ENCODE assay signal across 8 cellular contexts in the genomic region with DNA sequence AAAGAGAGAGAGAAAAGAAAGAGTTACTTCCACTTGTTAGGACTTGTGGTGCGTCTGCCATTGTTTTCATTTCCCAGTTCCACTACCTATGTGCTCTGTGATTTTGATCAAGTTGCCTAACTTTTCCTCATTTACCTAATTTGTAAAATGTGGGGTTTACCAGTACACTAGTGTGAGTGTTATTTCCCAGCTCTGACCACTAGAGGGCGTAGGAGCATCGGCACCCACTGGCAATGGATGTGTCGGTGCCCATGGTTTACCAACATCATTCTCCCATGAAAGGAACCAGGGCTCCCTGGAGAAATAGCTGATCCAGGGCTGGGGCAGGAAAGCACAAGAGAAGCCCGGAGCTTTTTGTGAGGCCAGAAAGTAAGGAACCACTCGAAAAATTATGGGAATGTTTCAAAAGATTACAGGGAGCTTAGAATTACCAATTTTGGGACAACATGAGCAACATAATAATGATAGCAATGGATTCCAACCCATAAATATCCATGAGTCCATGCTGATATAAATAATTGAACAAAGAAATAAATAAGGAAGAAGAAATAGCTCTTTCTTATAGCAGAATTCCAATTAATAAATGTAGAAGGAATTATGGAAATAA. TPM values are rescaled to one million over a fixed set of nuclear protein-coding genes. Genes with fewer than 3 reads are reported as not detected.
A peak's percentile ranks its signal among the peaks of the same experiment; 100 is the strongest.
DNase-seq lines count a peak whose midpoint lies in the region; ATAC-seq, FAIRE-seq and TF ChIP-seq lines count a peak whose summit lies in the region.

No MANE protein-coding gene starts in this region.

- H3K14ac ChIP-seq in IMR-90 (replicated peaks; ENCODE audit: low read depth, low read length) = no peak overlapping the region

- H3K4me1 ChIP-seq in IMR-90 (ENCODE audit: control insufficient read depth, insufficient read depth, low read length) (no peaks in the 10 kb centered on the region), gastroesophageal sphincter (no peaks in the 10 kb centered on the region), vagina (no peaks in the 10 kb centered on the region), aorta (ENCODE audit: control insufficient read depth in 1 of 2, insufficient read depth in 2 of 2, low read length in 2 of 2) (no peaks in the 10 kb centered on the region)

- H2AK5ac ChIP-seq in IMR-90 (ENCODE audit: low read depth, low read length) = no peak overlapping the region

- TF ChIP-seq POLR2A in IMR-90 (IDR thresholded peaks at IDR 0.05; ENCODE audit: low read depth, low read length) (no peak), gastroesophageal sphincter (IDR thresholded peaks at IDR 0.05) (no peak), vagina (IDR thresholded peaks at IDR 0.05) (no peak)

- H2AFZ ChIP-seq in IMR-90 (replicated peaks; ENCODE audit: low read length, poor library complexity) = peak overlapping the region; percentile 69

- dilution Hi-C loops in IMR-90 (cut with HindIII; ENCODE audit: low sequenced_read_pairs, unreplicated experiment) = no loop called here

- H2BK20ac ChIP-seq in IMR-90 (ENCODE audit: low read depth, low read length) = no peak overlapping the region

- CTCF ChIA-PET in IMR-90 (lab: Yijun Ruan, JAX) = interaction anchor here (0.6 to 1.3 kb wide), 7 partner anchors 9 to 139 kb away, joined by 3 to 6 read pairs (median 3); no protein-coding TSS in a partner anchor

- POLR2A ChIA-PET in IMR-90 (lab: Charles Lee; ENCODE audit: unreplicated experiment) = no interaction called here

- no peak overlapping the region for H3K56ac ChIP-seq in IMR-90 (ENCODE audit: extremely low read depth, insufficient read depth, low read length)

- intact Hi-C loops in IMR-90 (cut with micrococcal nuclease) = loop anchor here (2.0 kb wide), 3 partner anchors 49 to 179 kb away; no protein-coding TSS in a partner anchor
- intact Hi-C loops in posterior cingulate gyrus (cut with DNase I) = loop anchor here (5.0 kb wide), 1 partner anchor 105 kb away; no protein-coding TSS in a partner anchor
- intact Hi-C loops in vagina (cut with DNase I) = no loop called here
- intact Hi-C loops in aorta (cut with DNase I) = no loop called here

- no peak overlapping the region for H2BK5ac ChIP-seq in IMR-90 (ENCODE audit: low read depth, low read length, poor library complexity, severe bottlenecking)

- H3K27me3 ChIP-seq in IMR-90 (ENCODE audit: control insufficient read depth, insufficient read depth, low read length) (no peaks in the 10 kb centered on the region), gastroesophageal sphincter (peaks cover 48% of the 10 kb centered on the region), vagina (no peaks in the 10 kb centered on the region), aorta (ENCODE audit: control insufficient read depth in 1 of 2, insufficient read depth in 2 of 2, low read length in 1 of 2) (no peaks in the 10 kb centered on the region)

- no peak for TF ChIP-seq EP300 in gastroesophageal sphincter (IDR thresholded peaks at IDR 0.05)

- ATAC-seq in IMR-90 (ENCODE audit: low read depth) = peak; percentile 95
- ATAC-seq in gastroesophageal sphincter = no peak
- ATAC-seq in aorta (ENCODE audit: low FRiP score) = no peak

- H3K79me1 ChIP-seq in IMR-90 (ENCODE audit: low read depth in 1 of 2, low read length in 2 of 2) = no peaks in the 10 kb centered on the region

- BruUV-seq in IMR-90 (replicated peaks; lab: Mats Ljungman, UMichigan) = no TSS peak

- H3K9me3 ChIP-seq in IMR-90 (ENCODE audit: control insufficient read depth, insufficient read depth, low read length) (no peaks in the 10 kb centered on the region), gastroesophageal sphincter (no peaks in the 10 kb centered on the region), vagina (no peaks in the 10 kb centered on the region), aorta (ENCODE audit: control insufficient read depth, low read length) (peaks cover 3% of the 10 kb centered on the region)

- no peak overlapping the region for H2BK120ac ChIP-seq in IMR-90 (ENCODE audit: low read depth, low read length)

- no peak overlapping the region for H4K91ac ChIP-seq in IMR-90 (ENCODE audit: insufficient read depth, low read depth, low read length)

- DNase-seq in Caki2 (ENCODE audit: low read depth) (peak; percentile 23), IMR-90 (peak; percentile 37), RCC 7860 (ENCODE audit: low spot score) (peak; percentile 5), posterior cingulate gyrus (peak in 8 of 10 donors; percentile 45 to 91 (median 71)), vagina (ENCODE audit: extremely low spot score in 2 of 2) (peak in 1 of 2 donors; percentile 70), aorta (no peak)
- peak; percentile 43 for DNase-seq in activated effector memory CD4-positive, alpha-beta T cell treated with Interleukin-2 at 50 U/mL for 16 hours

- TF ChIP-seq CTCF in IMR-90 (conservative IDR thresholded peaks at IDR 0.05; ENCODE audit: low read depth, low read length) (peak; percentile 77), gastroesophageal sphincter (IDR thresholded peaks at IDR 0.05) (peak; percentile 59 to 77 (median 68)), vagina (IDR thresholded peaks at IDR 0.05) (peak in 2 of 3 experiments; percentile 36 to 47)

- no peaks in the 10 kb centered on the region for H3K36me3 ChIP-seq in IMR-90 (ENCODE audit: control insufficient read depth, insufficient read depth, low read length)
- H3K36me3 ChIP-seq in gastroesophageal sphincter = no peaks in the 10 kb centered on the region
- H3K36me3 ChIP-seq in vagina = no peaks in the 10 kb centered on the region
- H3K36me3 ChIP-seq in aorta (ENCODE audit: control insufficient read depth in 1 of 2, insufficient read depth in 2 of 2, low read length in 1 of 2) = no peaks in the 10 kb centered on the region

- H3K9ac ChIP-seq in IMR-90 (ENCODE audit: low read depth, low read length) = no peak overlapping the region

- no peak overlapping the region for H4K8ac ChIP-seq in IMR-90 (ENCODE audit: low read depth in 2 of 2, low read length in 2 of 2)

- H2AK9ac ChIP-seq in IMR-90 (replicated peaks; ENCODE audit: low read depth, low read length, poor library complexity) = no peak overlapping the region

- H3K23ac ChIP-seq in IMR-90 (ENCODE audit: low read depth, low read length) = no peak overlapping the region

- FAIRE-seq in RCC 7860 (lab: Jason Lieb, UNC) = no peak

- no peak overlapping the region for H2BK15ac ChIP-seq in IMR-90 (ENCODE audit: low read depth, low read length)

- H3K27ac ChIP-seq in IMR-90 (ENCODE audit: insufficient read depth, low read length) = no peak overlapping the region
- no peak overlapping the region for H3K27ac ChIP-seq in gastroesophageal sphincter
- H3K27ac ChIP-seq in vagina = no peak overlapping the region
- no peak overlapping the region for H3K27ac ChIP-seq in aorta (ENCODE audit: low read depth in 1 of 2, low read length in 2 of 2)

- in situ Hi-C loops in Caki2 (cut with HindIII; ENCODE audit: low pct_unique_long_range_greater_than_20kb, low sequenced_read_pairs) = no loop called here
- in situ Hi-C loops in IMR-90 (cut with MboI; ENCODE audit: low sequenced_read_pairs) = no loop called here

- WGBS in IMR-90 (ENCODE audit: extremely low coverage in 2 of 2, insufficient read length in 1 of 2), 2 experiments = no CpG with 5 or more reads among the region's 6 CpGs
- WGBS in gastroesophageal sphincter (ENCODE audit: low coverage in 1 of 2), 2 donors = 0 to 7% methylated on average over 3 to 6 of the region's 6 CpGs
- 4 to 5% methylated on average over 6 of the region's 6 CpGs for WGBS in aorta, 2 donors

- H3K4me2 ChIP-seq in IMR-90 (ENCODE audit: low read depth, low read length) = no peak overlapping the region

- no peaks in the 10 kb centered on the region for H3K9me1 ChIP-seq in IMR-90 (ENCODE audit: insufficient read depth, low read length)

- H4K20me1 ChIP-seq in IMR-90 (ENCODE audit: insufficient read depth, low read length) = no peaks in the 10 kb centered on the region

- TF ChIP-seq RAD21 in IMR-90 (IDR thresholded peaks at IDR 0.05; ENCODE audit: low read length) = peak; percentile 63

- H3K4me3 ChIP-seq in IMR-90 (ENCODE audit: insufficient read depth, low read depth, low read length) (no peak overlapping the region), gastroesophageal sphincter (no peak overlapping the region), vagina (no peak overlapping the region), aorta (ENCODE audit: low read length in 2 of 2) (no peak overlapping the region)

- H3K18ac ChIP-seq in IMR-90 (ENCODE audit: low read depth, low read length) = no peak overlapping the region

- no peak overlapping the region for H4K5ac ChIP-seq in IMR-90 (ENCODE audit: low read depth, low read length)

- no peak overlapping the region for H3K4ac ChIP-seq in IMR-90 (ENCODE audit: low read depth, low read length)

TF ChIP-seq in IMR-90, 13 proteins besides CTCF, POLR2A, EP300 and RAD21:
- TF ChIP-seq SMC3 (IDR thresholded peaks at IDR 0.05; ENCODE audit: low read depth, low read length) (peak; percentile 54), MXI1 (IDR thresholded peaks at IDR 0.05; ENCODE audit: borderline replicate concordance, low read depth, low read length) (no peak)

RNA-seq across cellular contexts. Expression of a gene that starts 15.1 kb away (rescaled TPM):
- total RNA-seq in Caki2 (2014; rRNA removed; shearing (Covaris generic); ENCODE audit: low replicate concordance) = not detected in 2 replicates
- total RNA-seq in IMR-90 (2012; rRNA removed) (not detected in 2 replicates), gastroesophageal sphincter (1 to 10 TPM in 1 of 4 donors, under 1 TPM in 2, not detected in 1; 0.52 to 2.6 (median 0.93) TPM), vagina (not detected), aorta (1 to 10 TPM in 1 of 2 donors, under 1 TPM in 1; 0.84 to 1.8 TPM)
- polyA plus RNA-seq in IMR-90 (2012; rRNA removed) (not detected in 2 replicates), aorta (under 1 TPM in 1 of 2 donors, not detected in 1; 0.51 TPM)
- polyA plus RNA-seq in IMR-90 (2012; cell fraction: cytosol; rRNA removed) = not detected in 2 replicates
- polyA plus RNA-seq in IMR-90 (2012; cell fraction: nucleus; rRNA removed; ENCODE audit: low replicate concordance) = not detected in 2 replicates

RNA-seq across cellular contexts. Expression of a gene that starts 46.1 kb away (rescaled TPM):
- total RNA-seq in Caki2 (2014; rRNA removed; shearing (Covaris generic); ENCODE audit: low replicate concordance) = not detected in 2 replicates
- total RNA-seq in IMR-90 (2012; rRNA removed) (not detected in 2 replicates), gastroesophageal sphincter (1 to 10 TPM in 1 of 4 donors, under 1 TPM in 1, not detected in 2; 0.96 to 5.6 TPM), vagina (3.4 TPM), aorta (under 1 TPM in 1 of 2 donors, not detected in 1; 0.26 TPM)
- polyA plus RNA-seq in IMR-90 (2012; rRNA removed) (not detected in 2 replicates), aorta (1 to 10 TPM in 1 of 2 donors, under 1 TPM in 1; 0.61 to 7.4 TPM)
- polyA plus RNA-seq in IMR-90 (2012; cell fraction: cytosol; rRNA removed) = not detected in 2 replicates
- not detected in 2 replicates for polyA plus RNA-seq in IMR-90 (2012; cell fraction: nucleus; rRNA removed; ENCODE audit: low replicate concordance)

Comparison
In these comparisons a context has a peak if more than half of its experiments do, and no peak if none do; other contexts are left out.
1. DNase-seq: peak in Caki2 (single experiment), IMR-90 (single experiment), RCC 7860 (single experiment), activated effector memory CD4-positive, alpha-beta T cell treated with Interleukin-2 at 50 U/mL for 16 hours (single experiment) and posterior cingulate gyrus (8 of 10); none in aorta (0 of 2).
2. intact Hi-C loops: an anchor here in IMR-90 (2.0 kb wide) and posterior cingulate gyrus (5.0 kb wide); none called in vagina and aorta.
3. Peak in every context shown above with its lines, with median percentiles within 50 percentile points of each other: CTCF ChIP-seq.